In genomic region chr10:115402690-115403089, GRCh38 we compare ENCODE assay signal across 18 cellular contexts.
DNase-seq lines count a peak whose midpoint lies in the region; ATAC-seq and TF ChIP-seq lines count a peak whose summit lies in the region.
"Had no signal": no experiment of that assay in that cellular context is flagged by ENCODE, and none has a peak within 500 bp of the region (broad histone marks: within the 10 kb centered on the region; RNA-seq: fewer than 3 reads in every experiment).

No MANE protein-coding gene starts in this region.

- no peak overlapping the region for H2BK5ac ChIP-seq in IMR-90 (ENCODE audit: low read depth, low read length, poor library complexity, severe bottlenecking)

- no peaks in the 10 kb centered on the region for H3K4me1 Mint-ChIP-seq in activated CD4-positive, alpha-beta T cell treated with anti-CD3 and anti-CD28 coated beads, Interleukin-2, amount 10 ng/mL, durations not matched to agents 7 days and 5 days
- H3K4me1 Mint-ChIP-seq: activated CD4-positive, alpha-beta T cell treated with anti-CD3 and anti-CD28 coated beads for 36 hours had no signal

- H3K27me3 ChIP-seq in IMR-90 (ENCODE audit: control insufficient read depth, insufficient read depth, low read length), result no peaks in the 10 kb centered on the region
- H3K27me3 ChIP-seq: gastroesophageal sphincter had no signal

- no peak overlapping the region for H3K4ac ChIP-seq in IMR-90 (ENCODE audit: low read depth, low read length)

- no CpG with 5 or more reads among the region's 1 CpG for WGBS in IMR-90 (ENCODE audit: extremely low coverage in 2 of 2, insufficient read length in 1 of 2), 2 experiments

- H3K4me2 ChIP-seq in IMR-90 (ENCODE audit: low read depth, low read length), result no peak overlapping the region

- no peaks in the 10 kb centered on the region for H3K36me3 ChIP-seq in IMR-90 (ENCODE audit: control insufficient read depth, insufficient read depth, low read length)
- H3K36me3 ChIP-seq: gastroesophageal sphincter had no signal

- no peak overlapping the region for H2AK5ac ChIP-seq in IMR-90 (ENCODE audit: low read depth, low read length)

- TF ChIP-seq RAD21 in IMR-90 (IDR thresholded peaks at IDR 0.05; ENCODE audit: low read length), result no peak

- no peaks in the 10 kb centered on the region for H3K9me1 ChIP-seq in IMR-90 (ENCODE audit: insufficient read depth, low read length)

- no peak for TF ChIP-seq POLR2A in IMR-90 (IDR thresholded peaks at IDR 0.05; ENCODE audit: low read depth, low read length)

- DNase-seq in AG08396 (ENCODE audit: low spot score), result peak; percentile 6
- peak; percentile 30 for DNase-seq in IMR-90
- DNase-seq in brain pericyte (ENCODE audit: low read depth, low spot score), result peak; percentile 38
- peak; percentile 2 for DNase-seq in inferior parietal cortex (ENCODE audit: extremely low spot score)
- DNase-seq in NCI-H1048 (lab: John Stamatoyannopoulos, UW), result no peak
- no peak for DNase-seq in LoVo (ENCODE audit: low spot score)
- DNase-seq in activated CD4-positive, alpha-beta T cell treated with anti-CD3 and anti-CD28 coated beads, Interleukin-2, amount 10 ng/mL, durations not matched to agents 7 days and 5 days, result no peak
- DNase-seq in activated effector memory CD4-positive, alpha-beta T cell treated with anti-CD3 and anti-CD28 coated beads, Interleukin-2, amount 50 U/mL, for 16 hours, result no peak
- DNase-seq: activated CD4-positive, alpha-beta T cell treated with anti-CD3 and anti-CD28 coated beads for 36 hours; activated T-cell treated with anti-CD3 and anti-CD28 coated beads, Interleukin-2, amount 50 U/mL, for 4 hours; amygdala; GOT3; Kasumi-1; NCI-H1930; NCI-H69; T-helper 2 cell had no signal

- dilution Hi-C loops in IMR-90 (cut with HindIII; ENCODE audit: low sequenced_read_pairs, unreplicated experiment), result no loop called here

- H3K4me1 ChIP-seq in IMR-90 (ENCODE audit: control insufficient read depth, insufficient read depth, low read length), result no peaks in the 10 kb centered on the region
- H3K4me1 ChIP-seq: gastroesophageal sphincter, parathyroid adenoma had no signal

- POLR2A ChIA-PET in IMR-90 (lab: Charles Lee; ENCODE audit: unreplicated experiment), result no interaction called here
- POLR2A ChIA-PET in activated CD4-positive, alpha-beta T cell treated with anti-CD3 and anti-CD28 coated beads, Interleukin-2, amount 10 ng/mL, durations not matched to agents 7 days and 5 days (lab: Charles Lee), result no interaction called here

- no peak for TF ChIP-seq CTCF in IMR-90 (conservative IDR thresholded peaks at IDR 0.05; ENCODE audit: low read depth, low read length)

- no peak overlapping the region for H3K56ac ChIP-seq in IMR-90 (ENCODE audit: extremely low read depth, insufficient read depth, low read length)

- no peak overlapping the region for H3K27ac ChIP-seq in IMR-90 (ENCODE audit: insufficient read depth, low read length)
- H3K27ac ChIP-seq: gastroesophageal sphincter, parathyroid adenoma had no signal

- H4K91ac ChIP-seq in IMR-90 (ENCODE audit: insufficient read depth, low read depth, low read length), result no peak overlapping the region

- no peaks in the 10 kb centered on the region for H3K27me3 Mint-ChIP-seq in activated CD4-positive, alpha-beta T cell treated with anti-CD3 and anti-CD28 coated beads, Interleukin-2, amount 10 ng/mL, durations not matched to agents 7 days and 5 days
- H3K27me3 Mint-ChIP-seq: activated CD4-positive, alpha-beta T cell treated with anti-CD3 and anti-CD28 coated beads for 36 hours had no signal

- no peak overlapping the region for H2BK20ac ChIP-seq in IMR-90 (ENCODE audit: low read depth, low read length)

- no peaks in the 10 kb centered on the region for H3K36me3 Mint-ChIP-seq in activated CD4-positive, alpha-beta T cell treated with anti-CD3 and anti-CD28 coated beads, Interleukin-2, amount 10 ng/mL, durations not matched to agents 7 days and 5 days (ENCODE audit: low read depth)

- H3K9me3 Mint-ChIP-seq in activated CD4-positive, alpha-beta T cell treated with anti-CD3 and anti-CD28 coated beads, Interleukin-2, amount 10 ng/mL, durations not matched to agents 7 days and 5 days, result no peaks in the 10 kb centered on the region

- ATAC-seq in IMR-90 (ENCODE audit: low read depth), result no peak
- ATAC-seq: activated CD4-positive, alpha-beta T cell treated with anti-CD3 and anti-CD28 coated beads for 36 hours; activated T-cell treated with anti-CD3 and anti-CD28 coated beads, Interleukin-2, amount 50 U/mL, for 4 hours; gastroesophageal sphincter had no signal

- no peak overlapping the region for H4K5ac ChIP-seq in IMR-90 (ENCODE audit: low read depth, low read length)

- no peak overlapping the region for H3K18ac ChIP-seq in IMR-90 (ENCODE audit: low read depth, low read length)

- in situ Hi-C loops in IMR-90 (cut with MboI; ENCODE audit: low sequenced_read_pairs), result loop anchor here (25.0 kb wide), 1 partner anchor 515 kb away; no protein-coding TSS in a partner anchor

- H2BK120ac ChIP-seq in IMR-90 (ENCODE audit: low read depth, low read length), result no peak overlapping the region

- H3K4me3 ChIP-seq in IMR-90 (ENCODE audit: insufficient read depth, low read depth, low read length), result no peak overlapping the region
- H3K4me3 ChIP-seq: gastroesophageal sphincter had no signal

- H4K8ac ChIP-seq in IMR-90 (ENCODE audit: low read depth in 2 of 2, low read length in 2 of 2), result no peak overlapping the region

- H3K9me3 ChIP-seq in IMR-90 (ENCODE audit: control insufficient read depth, insufficient read depth, low read length), result no peaks in the 10 kb centered on the region

- no peak overlapping the region for H3K9ac ChIP-seq in IMR-90 (ENCODE audit: low read depth, low read length)
- H3K9ac ChIP-seq: parathyroid adenoma had no signal

- CTCF ChIA-PET in IMR-90 (lab: Yijun Ruan, JAX), result no interaction called here
- CTCF ChIA-PET in activated CD4-positive, alpha-beta T cell treated with anti-CD3 and anti-CD28 coated beads, Interleukin-2, amount 10 ng/mL, durations not matched to agents 7 days and 5 days (lab: Charles Lee), result no interaction called here

- no peaks in the 10 kb centered on the region for H4K20me1 ChIP-seq in IMR-90 (ENCODE audit: insufficient read depth, low read length)

- H2AFZ ChIP-seq in IMR-90 (replicated peaks; ENCODE audit: low read length, poor library complexity), result no peak overlapping the region
- H2AFZ ChIP-seq: parathyroid adenoma had no signal

- H2BK15ac ChIP-seq in IMR-90 (ENCODE audit: low read depth, low read length), result no peak overlapping the region

- H2AK9ac ChIP-seq in IMR-90 (replicated peaks; ENCODE audit: low read depth, low read length, poor library complexity), result no peak overlapping the region

- intact Hi-C loops in IMR-90 (cut with micrococcal nuclease), result no loop called here

- no peak overlapping the region for H3K23ac ChIP-seq in IMR-90 (ENCODE audit: low read depth, low read length)

- H3K79me1 ChIP-seq in IMR-90 (ENCODE audit: low read depth in 1 of 2, low read length in 2 of 2), result no peaks in the 10 kb centered on the region

- no peak overlapping the region for H3K14ac ChIP-seq in IMR-90 (replicated peaks; ENCODE audit: low read depth, low read length)

- H3K27ac Mint-ChIP-seq in activated CD4-positive, alpha-beta T cell treated with anti-CD3 and anti-CD28 coated beads, Interleukin-2, amount 10 ng/mL, durations not matched to agents 7 days and 5 days, result no peak overlapping the region
- H3K27ac Mint-ChIP-seq: activated CD4-positive, alpha-beta T cell treated with anti-CD3 and anti-CD28 coated beads for 36 hours had no signal

- no peak overlapping the region for H3K4me3 Mint-ChIP-seq in activated CD4-positive, alpha-beta T cell treated with anti-CD3 and anti-CD28 coated beads, Interleukin-2, amount 10 ng/mL, durations not matched to agents 7 days and 5 days
- H3K4me3 Mint-ChIP-seq: activated CD4-positive, alpha-beta T cell treated with anti-CD3 and anti-CD28 coated beads for 36 hours; activated T-cell treated with anti-CD3 and anti-CD28 coated beads, Interleukin-2, amount 50 U/mL, for 4 hours had no signal

- no TSS peak for BruUV-seq in IMR-90 (replicated peaks; lab: Mats Ljungman, UMichigan)

TF ChIP-seq in IMR-90, 13 proteins besides CTCF, POLR2A, EP300 and RAD21:
- no peak for TF ChIP-seq NFE2L2 (IDR thresholded peaks at IDR 0.05; ENCODE audit: low read depth, low read length)
- TF ChIP-seq MXI1 (IDR thresholded peaks at IDR 0.05; ENCODE audit: borderline replicate concordance, low read depth, low read length), result no peak
- no peak for TF ChIP-seq SMC3 (IDR thresholded peaks at IDR 0.05; ENCODE audit: low read depth, low read length)
- no peak for TF ChIP-seq FOS (IDR thresholded peaks at IDR 0.05; ENCODE audit: low read depth, low read length)
- TF ChIP-seq ELK1 (IDR thresholded peaks at IDR 0.05; ENCODE audit: borderline replicate concordance, low read depth, low read length), result no peak
- TF ChIP-seq CHD1 (IDR thresholded peaks at IDR 0.05; ENCODE audit: low read depth, low read length), result no peak
- no peak for TF ChIP-seq MAZ (IDR thresholded peaks at IDR 0.05; ENCODE audit: borderline replicate concordance, low read depth, low read length)

Comparison
In these comparisons a context has a peak if more than half of its experiments do, and no peak if none do; other contexts are left out.
1. DNase-seq: peak in AG08396 (single experiment), IMR-90 (single experiment), brain pericyte (single experiment) and inferior parietal cortex (single experiment); none in NCI-H1048 (single experiment), LoVo (single experiment), activated CD4-positive, alpha-beta T cell treated with anti-CD3 and anti-CD28 coated beads, Interleukin-2, amount 10 ng/mL, durations not matched to agents 7 days and 5 days (single experiment) and activated effector memory CD4-positive, alpha-beta T cell treated with anti-CD3 and anti-CD28 coated beads, Interleukin-2, amount 50 U/mL, for 16 hours (single experiment).